26 cellular contexts compared by ENCODE assay signal in the genomic region with DNA sequence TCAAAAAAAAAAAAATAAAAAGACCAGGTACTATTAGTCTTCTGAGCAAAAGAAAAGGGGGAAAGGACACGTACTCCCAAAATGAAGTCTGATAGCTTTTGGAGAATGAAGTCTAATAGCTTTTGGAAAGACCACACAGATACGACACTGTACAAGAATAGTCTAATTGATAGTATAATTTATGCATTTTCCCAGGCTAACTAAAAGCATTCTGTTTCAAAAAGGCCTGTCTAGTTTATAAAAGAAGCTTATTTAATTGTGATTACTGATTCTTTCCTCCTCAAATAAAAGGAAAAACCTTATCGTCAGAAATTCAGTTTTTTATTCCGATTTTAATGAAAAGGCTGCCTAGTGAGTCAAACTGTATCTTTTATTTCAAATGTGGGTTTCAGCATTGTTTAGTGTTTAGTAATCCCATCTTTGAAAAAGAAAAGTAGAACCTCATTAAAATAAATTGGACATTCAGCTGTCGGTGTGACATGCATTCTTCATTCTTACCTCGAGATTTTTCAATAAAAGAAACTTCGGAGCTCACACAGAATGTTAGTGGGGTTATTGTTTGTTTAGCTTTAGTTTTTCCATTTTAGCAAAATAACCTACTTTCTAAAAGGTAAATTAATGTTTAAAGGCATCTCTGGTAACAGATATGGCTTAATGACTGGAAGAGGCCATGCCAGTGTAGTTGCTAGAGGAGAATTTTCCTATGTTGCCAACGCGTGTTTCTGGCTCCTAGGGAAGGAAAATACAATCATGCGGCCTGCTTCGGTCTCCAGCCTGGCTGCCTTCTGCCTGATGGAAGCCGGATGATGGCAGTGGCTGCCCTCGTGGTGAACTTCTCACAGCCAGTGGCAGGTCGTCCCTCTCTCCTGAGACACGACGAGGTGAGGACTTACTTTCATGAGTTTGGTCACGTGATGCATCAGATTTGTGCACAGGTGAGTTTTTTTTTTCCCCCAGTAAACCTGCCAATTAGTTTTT.
DNase-seq lines count a peak whose midpoint lies in the region; FAIRE-seq and TF ChIP-seq lines count a peak whose summit lies in the region.
"Had no signal": no experiment of that assay in that cellular context is flagged by ENCODE, and none has a peak within 500 bp of the region (broad histone marks: within the 10 kb centered on the region; RNA-seq: fewer than 3 reads in every experiment).

No MANE protein-coding gene starts in this region.

- TF ChIP-seq CTCF in kidney (IDR thresholded peaks at IDR 0.05; ENCODE audit: borderline replicate concordance, extremely low read depth, insufficient read depth) (no peak), suprapubic skin (IDR thresholded peaks at IDR 0.05) (no peak), ascending aorta (IDR thresholded peaks at IDR 0.05) (no peak)

- H3K4me1 ChIP-seq in kidney (ENCODE audit: control insufficient read depth in 1 of 2, insufficient read depth in 1 of 2, low read depth in 1 of 2, low read length in 2 of 2) (no peaks in the 10 kb centered on the region), suprapubic skin (no peaks in the 10 kb centered on the region), ascending aorta (no peaks in the 10 kb centered on the region)
- H3K4me1 ChIP-seq: body of pancreas, SJCRH30, thyroid gland had no signal

- no peaks in the 10 kb centered on the region for H3K36me3 ChIP-seq in kidney (ENCODE audit: control insufficient read depth in 1 of 2, insufficient read depth in 2 of 2, low read length in 2 of 2)
- H3K36me3 ChIP-seq in suprapubic skin: peaks cover 17% of the 10 kb centered on the region
- H3K36me3 ChIP-seq in ascending aorta: peaks cover under 1 to 25% of the 10 kb centered on the region in 2 donors
- H3K36me3 ChIP-seq: thyroid gland had no signal

- H3K27ac ChIP-seq in angular gyrus (ENCODE audit: low read depth, low read length) (peak overlapping the region; percentile 70), kidney (ENCODE audit: low read depth in 2 of 2, low read length in 2 of 2) (no peak overlapping the region), suprapubic skin (no peak overlapping the region), ascending aorta (no peak overlapping the region)
- H3K27ac ChIP-seq: body of pancreas, left lung, SJCRH30, thyroid gland had no signal

- intact Hi-C loops in kidney (cut with DNase I): no loop called here
- intact Hi-C loops in ascending aorta (cut with DNase I): no loop called here

- 87% methylated on average over 17 of the region's 17 CpGs for WGBS in suprapubic skin

- no peak for TF ChIP-seq POLR2A in suprapubic skin (IDR thresholded peaks at IDR 0.05)

- no peak for FAIRE-seq in kidney (lab: Jason Lieb, UNC)
- FAIRE-seq: GM12892, GM19239, RCC 7860, TTC549 had no signal

- H3K4me3 ChIP-seq in kidney (ENCODE audit: low read length in 2 of 2) (no peak overlapping the region), suprapubic skin (no peak overlapping the region), ascending aorta (no peak overlapping the region)
- H3K4me3 ChIP-seq: body of pancreas, left lung, SJCRH30, smooth muscle cell, thyroid gland had no signal

- H3K27me3 ChIP-seq in suprapubic skin (no peaks in the 10 kb centered on the region), ascending aorta (no peaks in the 10 kb centered on the region)
- H3K27me3 ChIP-seq: body of pancreas, left lung, SJCRH30, thyroid gland had no signal

- no peak for TF ChIP-seq EP300 in suprapubic skin (IDR thresholded peaks at IDR 0.05)

- H3K9ac ChIP-seq in kidney (ENCODE audit: low read length in 2 of 2): no peak overlapping the region

- DNase-seq in C1 segment of cervical spinal cord (lab: John Stamatoyannopoulos, UW) (peak in 10 of 14 donors; percentile 24 to 47 (median 29)), globus pallidus (ENCODE audit: low spot score) (peak; percentile 86), occipital lobe (lab: John Stamatoyannopoulos, UW) (peak; percentile 22), NCI-H748 treated with DMSO at 0.1 percent for 48 hours (lab: John Stamatoyannopoulos, UW) (no peak), kidney (no peak), suprapubic skin (ENCODE audit: low spot score in 2 of 2) (no peak), ascending aorta (ENCODE audit: low spot score in 2 of 2) (no peak)
- DNase-seq: activated CD4-positive, alpha-beta T cell treated with anti-CD3 and anti-CD28 coated beads for 36 hours; activated naive CD4-positive, alpha-beta T cell treated with anti-CD3 and anti-CD28 coated beads, Interleukin-2, amount 50 U/mL, for 16 hours; body of pancreas; COR-L47; DMS79 treated with DMSO at 0.1 percent for 48 hours; left lung; NCI-H1436 treated with DMSO at 0.1 percent for 48 hours; NCI-H510A; SJCRH30; stimulated activated CD4-positive, alpha-beta T cell treated with anti-CD3 and anti-CD28 coated beads, Interleukin-2, amount 100 ng/mL, for 48 hours; stimulated activated naive B cell treated with anti-CD40 and anti-IgM and Interleukin-4, amounts not matched to agents 10 μg/mL and 1 μg/mL and 100 μg/mL, for 72 hours; T-helper 1 cell; thyroid gland had no signal

- H3K9me3 ChIP-seq in kidney (ENCODE audit: control insufficient read depth in 1 of 2, low read length in 2 of 2) (no peaks in the 10 kb centered on the region), suprapubic skin (no peaks in the 10 kb centered on the region), ascending aorta (no peaks in the 10 kb centered on the region)
- H3K9me3 ChIP-seq: body of pancreas, left lung, SJCRH30, thyroid gland had no signal

Comparison
In these comparisons a context has a peak if more than half of its experiments do, and no peak if none do; other contexts are left out.
1. DNase-seq: peak in C1 segment of cervical spinal cord (10 of 14), globus pallidus (single experiment) and occipital lobe (single experiment); none in NCI-H748 treated with DMSO at 0.1 percent for 48 hours (single experiment), kidney (single experiment), suprapubic skin (0 of 2) and ascending aorta (0 of 2).